ENCODE assay signal across 8 cellular contexts in genomic region chr21:46286668-46286982, GRCh38. TPM values are rescaled to one million over a fixed set of nuclear protein-coding genes. Genes with fewer than 3 reads are reported as not detected.
DNase-seq lines count a peak whose midpoint lies in the region; ATAC-seq and TF ChIP-seq lines count a peak whose summit lies in the region.

No MANE protein-coding gene starts in this region.

- H3K4me1 Mint-ChIP-seq in central memory CD8-positive, alpha-beta T cell, result peaks cover 38% of the 10 kb centered on the region
- peaks cover 33 to 64% (median 45%) of the 10 kb centered on the region in 3 donors for H3K4me1 Mint-ChIP-seq in naive B cell

- H3K4me3 Mint-ChIP-seq in central memory CD8-positive, alpha-beta T cell, result peak overlapping the region; percentile 93
- H3K4me3 Mint-ChIP-seq in naive B cell, result peak overlapping the region; percentile 88 to 100 (median 98)

- peak overlapping the region; percentile 85 for H3K4me2 ChIP-seq in DND-41 (ENCODE audit: insufficient read depth, low read length)

- H3K36me3 Mint-ChIP-seq in central memory CD8-positive, alpha-beta T cell (ENCODE audit: insufficient read depth), result peaks cover 12% of the 10 kb centered on the region
- peaks cover 0 to 9% of the 10 kb centered on the region in 2 donors for H3K36me3 Mint-ChIP-seq in naive B cell

- no peak for TF ChIP-seq CTCF in DND-41 (IDR thresholded peaks at IDR 0.05; ENCODE audit: borderline replicate concordance, extremely low read depth, low read length, poor library complexity, severe bottlenecking)

- no peaks in the 10 kb centered on the region for H3K27me3 ChIP-seq in DND-41 (ENCODE audit: insufficient read depth, low read length, poor library complexity)

- H3K9ac ChIP-seq in DND-41 (ENCODE audit: low read depth, low read length), result peak overlapping the region; percentile 98

- ATAC-seq in DND-41 (ENCODE audit: insufficient read depth, low read depth), result no peak; the same call in 2 of the 3 replicates
- peak; percentile 43 for ATAC-seq in central memory CD8-positive, alpha-beta T cell (replicated peaks; ENCODE audit: extremely low read depth, poor library complexity, severe bottlenecking)
- no peak for ATAC-seq in naive B cell (ENCODE audit: low read depth in 2 of 2)
- ATAC-seq in GM19395 (IDR thresholded peaks at IDR 0.05; ENCODE audit: unreplicated experiment), result no peak
- no peak for ATAC-seq in GM19467 (IDR thresholded peaks at IDR 0.05; ENCODE audit: unreplicated experiment)

- H3K27ac Mint-ChIP-seq in central memory CD8-positive, alpha-beta T cell (ENCODE audit: low read depth), result peak overlapping the region; percentile 94
- peak overlapping the region; percentile 92 to 99 (median 98) for H3K27ac Mint-ChIP-seq in naive B cell

- H3K9me3 Mint-ChIP-seq in central memory CD8-positive, alpha-beta T cell, result no peaks in the 10 kb centered on the region
- H3K9me3 Mint-ChIP-seq in naive B cell, result peaks cover 0 to 2% (median 0%) of the 10 kb centered on the region in 7 donors

- peak overlapping the region; percentile 81 for H3K27ac ChIP-seq in DND-41 (ENCODE audit: low read length)

- peaks cover 10% of the 10 kb centered on the region; the same call in 1 of the 2 replicates for H4K20me1 ChIP-seq in DND-41 (ENCODE audit: insufficient read depth, low read length)

- H3K79me2 ChIP-seq in DND-41 (ENCODE audit: insufficient read depth, low read length), result peaks cover 61% of the 10 kb centered on the region

- H3K4me1 ChIP-seq in DND-41 (ENCODE audit: insufficient read depth, low read length), result peaks cover 50% of the 10 kb centered on the region

- no peak for DNase-seq in DND-41
- no peak for DNase-seq in Jurkat, Clone E6-1 (ENCODE audit: low read depth, low spot score)
- DNase-seq in central memory CD8-positive, alpha-beta T cell (ENCODE audit: low spot score in 2 of 2), result no peak
- no peak for DNase-seq in naive B cell
- no peak for DNase-seq in DMS53 treated with DMSO at 0.1 percent for 48 hours (lab: John Stamatoyannopoulos, UW; ENCODE audit: unreplicated experiment)
- no peak for DNase-seq in NCI-H748 treated with DMSO at 0.1 percent for 48 hours (lab: John Stamatoyannopoulos, UW)

- H3K27me3 Mint-ChIP-seq in central memory CD8-positive, alpha-beta T cell, result no peaks in the 10 kb centered on the region
- H3K27me3 Mint-ChIP-seq in naive B cell, result no peaks in the 10 kb centered on the region

- H3K36me3 ChIP-seq in DND-41 (ENCODE audit: insufficient read depth, low read length), result peaks cover 25% of the 10 kb centered on the region

- H3K9me3 ChIP-seq in DND-41 (ENCODE audit: insufficient read depth, low read length, severe bottlenecking), result no peaks in the 10 kb centered on the region

- peak overlapping the region; percentile 42 to 80 for H3K4me3 ChIP-seq in DND-41 (ENCODE audit: low read depth in 1 of 2, low read length in 2 of 2)
- peak overlapping the region; percentile 88 for H3K4me3 ChIP-seq in Jurkat, Clone E6-1 (ENCODE audit: low read length)

- H2AFZ ChIP-seq in DND-41 (ENCODE audit: low read depth, low read length), result peak overlapping the region; percentile 84

RNA-seq across cellular contexts. Expression of gene YBEY, which starts 0.5 kb away (rescaled TPM):
- 35.0 TPM for polyA plus RNA-seq in Jurkat, Clone E6-1 (2012; ENCODE audit: insufficient read depth, insufficient read length)
- 10 to 100 TPM; 14.1 to 25.5 (median 20.5) TPM for polyA plus RNA-seq in naive B cell (ENCODE audit: low read depth in 6 of 6)

RNA-seq across cellular contexts. Expression of gene MCM3AP, which starts 1.2 kb away (rescaled TPM):
- 57.1 TPM for polyA plus RNA-seq in Jurkat, Clone E6-1 (2012; ENCODE audit: insufficient read depth, insufficient read length)
- 10 to 100 TPM; 16.3 to 57.9 (median 38.9) TPM for polyA plus RNA-seq in naive B cell (ENCODE audit: low read depth in 6 of 6)

RNA-seq across cellular contexts. Expression of gene C21orf58, which starts 37.0 kb away (rescaled TPM):
- polyA plus RNA-seq in Jurkat, Clone E6-1 (2012; ENCODE audit: insufficient read depth, insufficient read length), result 34.9 TPM
- polyA plus RNA-seq in naive B cell (ENCODE audit: low read depth in 6 of 6), result 1 to 10 TPM in 1 of 6 donors, under 1 TPM in 5; 0.24 to 1.1 (median 0.62) TPM

RNA-seq across cellular contexts. Expression of gene PCNT, which starts 37.3 kb away (rescaled TPM):
- 50.2 TPM for polyA plus RNA-seq in Jurkat, Clone E6-1 (2012; ENCODE audit: insufficient read depth, insufficient read length)
- polyA plus RNA-seq in naive B cell (ENCODE audit: low read depth in 6 of 6), result 10 to 100 TPM in 4 of 6 donors, 1 to 10 TPM in 2; 4.7 to 32.5 (median 10.7) TPM

RNA-seq across cellular contexts. Expression of gene LSS, which starts 58.1 kb away (rescaled TPM):
- polyA plus RNA-seq in Jurkat, Clone E6-1 (2012; ENCODE audit: insufficient read depth, insufficient read length), result 70.2 TPM
- polyA plus RNA-seq in naive B cell (ENCODE audit: low read depth in 6 of 6), result 10 to 100 TPM in 2 of 6 donors, 1 to 10 TPM in 4; 6.4 to 10.5 (median 8.9) TPM
